24 cellular contexts compared by ENCODE assay signal in genomic region chr9:136208675-136209074, GRCh38. TPM values are rescaled to one million over a fixed set of nuclear protein-coding genes. Genes with fewer than 3 reads are reported as not detected.
"Had no signal": no experiment of that assay in that cellular context is flagged by ENCODE, and none has a peak within 500 bp of the region (broad histone marks: within the 10 kb centered on the region; RNA-seq: fewer than 3 reads in every experiment).

No MANE protein-coding gene starts in this region.

- ATAC-seq: HepG2, T-cell had no signal

- H3K4me3 ChIP-seq: SJSA1 had no signal

- H3K4me2 ChIP-seq: SK-N-SH had no signal

- H3K9ac ChIP-seq: SK-N-SH had no signal

- H3K27ac ChIP-seq: SJSA1 had no signal

- H3K4me1 ChIP-seq: SJSA1 had no signal

- FAIRE-seq: HepG2, RCC 7860 had no signal

- H3K27ac Mint-ChIP-seq: T-cell had no signal

- H3K9me3 ChIP-seq: SJSA1, SK-N-SH had no signal

- DNase-seq: IMR-90, MV-4-11, NCI-H1048, NCI-H1105, NCI-H1417, NCI-H1436 treated with DMSO at 0.1 percent for 48 hours, NCI-H1694 treated with DMSO at 0.1 percent for 48 hours, NCI-H1930, NCI-H2081, NCI-H2107, NCI-H2227 treated with DMSO at 0.1 percent for 48 hours, NCI-H524, NCI-H526 treated with DMSO at 0.1 percent for 48 hours, NCI-H748 treated with DMSO at 0.1 percent for 48 hours, RPMI8226, SIG-M5, SK-N-SH, SW 1271, T-cell had no signal

- H3K4me3 Mint-ChIP-seq: T-cell had no signal

- H3K9me3 Mint-ChIP-seq: T-cell had no signal

RNA-seq across cellular contexts. Expression of gene LHX3, which starts 3.7 kb away (rescaled TPM):
- total RNA-seq: HepG2, HT1080, IMR-90, LHCN-M2, SJSA1 had no signal
- polyA plus RNA-seq: HepG2, IMR-90, SK-N-SH had no signal
